Comparison of ENCODE assay signal across 1 cellular context in genomic region chr16:20402651-20403050, GRCh38.
TF ChIP-seq lines count a peak whose summit lies in the region.

No MANE protein-coding gene starts in this region.

TF ChIP-seq in HepG2, 621 proteins besides CTCF, POLR2A, EP300 and RAD21 (continued from another document):
- TF ChIP-seq, protein P1, sequence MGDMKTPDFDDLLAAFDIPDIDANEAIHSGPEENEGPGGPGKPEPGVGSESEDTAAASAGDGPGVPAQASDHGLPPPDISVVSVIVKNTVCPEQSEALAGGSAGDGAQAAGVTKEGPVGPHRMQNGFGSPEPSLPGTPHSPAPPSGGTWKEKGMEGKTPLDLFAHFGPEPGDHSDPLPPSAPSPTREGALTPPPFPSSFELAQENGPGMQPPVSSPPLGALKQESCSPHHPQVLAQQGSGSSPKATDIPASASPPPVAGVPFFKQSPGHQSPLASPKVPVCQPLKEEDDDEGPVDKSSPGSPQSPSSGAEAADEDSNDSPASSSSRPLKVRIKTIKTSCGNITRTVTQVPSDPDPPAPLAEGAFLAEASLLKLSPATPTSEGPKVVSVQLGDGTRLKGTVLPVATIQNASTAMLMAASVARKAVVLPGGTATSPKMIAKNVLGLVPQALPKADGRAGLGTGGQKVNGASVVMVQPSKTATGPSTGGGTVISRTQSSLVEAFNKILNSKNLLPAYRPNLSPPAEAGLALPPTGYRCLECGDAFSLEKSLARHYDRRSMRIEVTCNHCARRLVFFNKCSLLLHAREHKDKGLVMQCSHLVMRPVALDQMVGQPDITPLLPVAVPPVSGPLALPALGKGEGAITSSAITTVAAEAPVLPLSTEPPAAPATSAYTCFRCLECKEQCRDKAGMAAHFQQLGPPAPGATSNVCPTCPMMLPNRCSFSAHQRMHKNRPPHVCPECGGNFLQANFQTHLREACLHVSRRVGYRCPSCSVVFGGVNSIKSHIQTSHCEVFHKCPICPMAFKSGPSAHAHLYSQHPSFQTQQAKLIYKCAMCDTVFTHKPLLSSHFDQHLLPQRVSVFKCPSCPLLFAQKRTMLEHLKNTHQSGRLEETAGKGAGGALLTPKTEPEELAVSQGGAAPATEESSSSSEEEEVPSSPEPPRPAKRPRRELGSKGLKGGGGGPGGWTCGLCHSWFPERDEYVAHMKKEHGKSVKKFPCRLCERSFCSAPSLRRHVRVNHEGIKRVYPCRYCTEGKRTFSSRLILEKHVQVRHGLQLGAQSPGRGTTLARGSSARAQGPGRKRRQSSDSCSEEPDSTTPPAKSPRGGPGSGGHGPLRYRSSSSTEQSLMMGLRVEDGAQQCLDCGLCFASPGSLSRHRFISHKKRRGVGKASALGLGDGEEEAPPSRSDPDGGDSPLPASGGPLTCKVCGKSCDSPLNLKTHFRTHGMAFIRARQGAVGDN (CRISPR knock-in tag; IDR thresholded peaks at IDR 0.05) = peak; percentile 52; the same call in 1 of the 2 replicates
- no peak for TF ChIP-seq SMARCC2 (IDR thresholded peaks at IDR 0.05)
- TF ChIP-seq HNF4A (CRISPR knock-in tag; IDR thresholded peaks at IDR 0.05) = peak; percentile 38; the same call in 1 of the 2 replicates
- no peak for TF ChIP-seq ZNF251 (CRISPR knock-in tag; IDR thresholded peaks at IDR 0.05)
- no peak for TF ChIP-seq ZNF563 (CRISPR knock-in tag; IDR thresholded peaks at IDR 0.05)
- TF ChIP-seq ZNF280B (CRISPR knock-in tag; IDR thresholded peaks at IDR 0.05; ENCODE audit: borderline replicate concordance) = 0 out of 2 replicates have a peak, but pooled peaks have one; percentile 40
